Comparison of ENCODE assay signal across 8 cellular contexts in genomic region chr2:61538179-61538919, GRCh38. TPM values are rescaled to one million over a fixed set of nuclear protein-coding genes. Genes with fewer than 3 reads are reported as not detected.
A peak's percentile ranks its signal among the peaks of the same experiment; 100 is the strongest.
DNase-seq lines count a peak whose midpoint lies in the region; ATAC-seq, FAIRE-seq and TF ChIP-seq lines count a peak whose summit lies in the region.

Gene XPO1, minus strand, starts transcription at chr2:61538356. Its CDS starts 4,459 bp downstream, at chr2:61533897.

- no peaks in the 10 kb centered on the region for H3K9me3 ChIP-seq in smooth muscle cell (replicated peaks; ENCODE audit: low read depth)

- TF ChIP-seq CTCF in AG04449 (IDR thresholded peaks at IDR 0.05; ENCODE audit: insufficient read depth, low read length, missing control alignments) (no peak), WI38 (IDR thresholded peaks at IDR 0.05; ENCODE audit: low read depth, low read length) (no peak), bronchial epithelial cell (IDR thresholded peaks at IDR 0.05; ENCODE audit: insufficient read depth, low read length, severe bottlenecking) (no peak), smooth muscle cell (IDR thresholded peaks at IDR 0.05; ENCODE audit: borderline replicate concordance, insufficient read depth, poor library complexity, severe bottlenecking) (no peak)

- no peak for FAIRE-seq in bronchial epithelial cell (lab: Jason Lieb, UNC)

- H4K20me1 ChIP-seq in smooth muscle cell (ENCODE audit: low read depth): peaks cover 36% of the 10 kb centered on the region

- H3K4me1 ChIP-seq in smooth muscle cell (ENCODE audit: low read depth): peaks cover 24% of the 10 kb centered on the region

- WGBS in smooth muscle cell (ENCODE audit: low lambda C conversion rate): under 1% methylated on average over 45 of the region's 65 CpGs

- peaks cover 31% of the 10 kb centered on the region for H3K79me2 ChIP-seq in smooth muscle cell (ENCODE audit: low read depth)

- no peaks in the 10 kb centered on the region for H3K27me3 ChIP-seq in bronchial epithelial cell (ENCODE audit: control insufficient read depth, insufficient read depth, low read length)
- no peaks in the 10 kb centered on the region for H3K27me3 ChIP-seq in smooth muscle cell (ENCODE audit: low read depth)

- H3K4me2 ChIP-seq in smooth muscle cell: peak within 1 kb of the TSS; percentile 89

- peak within 1 kb of the TSS; percentile 93 for H3K27ac ChIP-seq in smooth muscle cell (ENCODE audit: low read depth)

- peak within 1 kb of the TSS; percentile 78 for H2AFZ ChIP-seq in smooth muscle cell (ENCODE audit: low read depth)

- peak; percentile 88 for ATAC-seq in GM18907 (IDR thresholded peaks at IDR 0.05; ENCODE audit: unreplicated experiment)
- peak; percentile 82 for ATAC-seq in HG03159 (IDR thresholded peaks at IDR 0.05; ENCODE audit: unreplicated experiment)

- POLR2A ChIA-PET in AG04449 (lab: Yijun Ruan, JAX): interaction anchor here (0.8 to 1.0 kb wide), 3 partner anchors 9 to 226 kb away, joined by 3 to 4 read pairs (median 3); no protein-coding TSS in a partner anchor

- CTCF ChIA-PET in AG04449 (lab: Yijun Ruan, JAX): interaction anchor here (1.1 kb wide), 1 partner anchor 120 kb away, joined by 3 read pairs; no protein-coding TSS in a partner anchor

- H3K36me3 ChIP-seq in bronchial epithelial cell (ENCODE audit: control insufficient read depth, insufficient read depth, low read length): no peaks in the 10 kb centered on the region
- H3K36me3 ChIP-seq in smooth muscle cell (ENCODE audit: low read depth): no peaks in the 10 kb centered on the region

- H3K4me3 ChIP-seq in AG04449 (ENCODE audit: low read depth, low read length) (peak within 1 kb of the TSS; percentile 89), WI38 (ENCODE audit: low read depth, low read length) (peak within 1 kb of the TSS; percentile 72), bronchial epithelial cell (ENCODE audit: low read depth, low read length) (peak within 1 kb of the TSS; percentile 90), smooth muscle cell (peak within 1 kb of the TSS; percentile 88)

- peak within 1 kb of the TSS; percentile 87 for H3K9ac ChIP-seq in smooth muscle cell (ENCODE audit: low read depth)

- DNase-seq in AG04449 (ENCODE audit: low read depth, low spot score) (peak; percentile 97), NCI-H2227 treated with DMSO at 0.1 percent for 48 hours (lab: John Stamatoyannopoulos, UW) (peak; percentile 99), bronchial epithelial cell (ENCODE audit: low read depth) (peak; percentile 94), iPS-NIHi11 (ENCODE audit: low spot score) (peak; percentile 97), smooth muscle cell (lab: John Stamatoyannopoulos, UW; ENCODE audit: unreplicated experiment) (peak; percentile 98)

- H3F3A ChIP-seq in smooth muscle cell (ENCODE audit: low read depth): no peaks in the 10 kb centered on the region

RNA-seq across cellular contexts. Expression of gene XPO1, which starts in this region (rescaled TPM):
- total RNA-seq in bronchial epithelial cell (140 and 154 TPM in 2 replicates), smooth muscle cell (205 and 449 TPM in 2 replicates)
- 42.6 and 49.9 TPM in 2 replicates for polyA plus RNA-seq in smooth muscle cell

Comparison
In these comparisons a context has a peak if more than half of its experiments do, and no peak if none do; other contexts are left out.
1. Peak in every context shown above with its lines: DNase-seq, ATAC-seq, H3K4me3 ChIP-seq and H3K27ac ChIP-seq.